ENCODE assay signal across 22 cellular contexts in the genomic region with DNA sequence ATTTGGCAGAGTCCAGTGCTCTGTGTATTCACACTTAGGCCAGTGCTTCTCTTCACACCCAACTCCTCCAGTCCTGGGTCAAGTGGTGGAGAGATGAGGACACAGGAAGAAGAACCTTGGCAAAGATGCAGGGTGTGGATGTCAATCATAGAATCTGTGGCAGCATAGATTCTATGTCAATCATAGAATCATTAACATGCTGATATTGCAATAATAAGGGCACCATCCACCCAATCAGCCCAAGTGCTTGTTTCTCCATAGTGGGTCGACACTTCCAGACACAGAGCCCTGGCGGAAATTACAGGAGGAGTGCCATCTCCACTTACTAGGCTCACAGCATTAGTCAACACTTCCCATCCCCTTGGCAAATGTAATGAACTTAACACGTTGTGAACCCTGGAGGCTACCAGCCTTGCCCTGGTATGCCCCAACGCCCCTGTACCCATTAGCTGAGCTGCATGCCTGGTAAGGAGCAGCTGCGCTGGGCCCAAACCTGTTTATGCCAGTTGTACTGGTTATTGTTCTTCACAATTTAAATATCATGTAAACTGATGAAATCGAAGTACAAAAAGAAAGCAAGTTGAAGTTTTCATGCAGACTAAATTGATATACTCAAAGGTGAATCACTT.
"Had no signal": no experiment of that assay in that cellular context is flagged by ENCODE, and none has a peak within 500 bp of the region (broad histone marks: within the 10 kb centered on the region; RNA-seq: fewer than 3 reads in every experiment).

No MANE protein-coding gene starts in this region.

- H3K9ac ChIP-seq: SK-N-SH had no signal

- H3K4me2 ChIP-seq: SK-N-SH had no signal

- H3K4me3 ChIP-seq: MG63 had no signal

- H3K27ac ChIP-seq: RWPE1 had no signal

- H3K9me3 ChIP-seq: MG63, SK-N-SH had no signal

- ATAC-seq: Panc1, PC-3 had no signal

- H3K36me3 ChIP-seq: MG63 had no signal

- DNase-seq: Karpas-422; KG1; MG63; NCI-H1092; NCI-H1105 treated with DMSO at 0.1 percent for 48 hours; NCI-H1417 treated with DMSO at 0.1 percent for 48 hours; NCI-H2029; NCI-H2081 treated with DMSO at 0.1 percent for 48 hours; NCI-H2171; NCI-H226; NCI-H446; NCI-H510A; NCI-H524 treated with DMSO at 0.1 percent for 48 hours; NCI-H69; NCI-H774; NK-92 treated with Interleukin-12 subunit alpha and Interleukin-12 subunit beta, amount 100 ng/mL, for 24 hours; PC-3; SHP77; SK-N-SH; SW 1271 had no signal

- H3K27me3 ChIP-seq: MG63 had no signal
